In the genomic region with DNA sequence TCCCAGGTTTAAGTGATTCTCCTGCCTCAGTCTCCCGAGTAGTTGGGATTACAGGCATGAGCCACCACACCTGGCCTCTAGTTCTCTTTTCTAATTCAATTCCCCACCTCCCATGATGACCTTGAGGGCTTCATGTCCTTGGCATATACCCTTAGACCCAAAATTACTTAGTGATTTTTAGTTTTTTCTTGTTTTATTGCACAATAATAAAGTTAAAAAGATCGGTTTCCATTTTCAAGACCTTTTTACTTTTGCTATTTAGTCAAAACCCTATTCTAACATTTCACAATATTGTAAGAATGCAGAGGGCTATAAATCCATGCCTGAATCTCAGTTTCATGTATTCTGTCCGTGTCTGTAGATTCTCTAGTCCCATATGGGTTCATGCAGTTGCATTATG, we compare ENCODE assay signal across 38 cellular contexts.
"Had no signal": no experiment of that assay in that cellular context is flagged by ENCODE, and none has a peak within 500 bp of the region (broad histone marks: within the 10 kb centered on the region; RNA-seq: fewer than 3 reads in every experiment).

No MANE protein-coding gene starts in this region.

- H3K27ac ChIP-seq: adrenal gland, ascending aorta, body of pancreas, brain microvascular endothelial cell, breast epithelium, cardiac muscle cell had no signal

- H3K9me3 Mint-ChIP-seq: activated naive CD4-positive, alpha-beta T cell treated with anti-CD3 and anti-CD28 coated beads for 36 hours; activated naive CD4-positive, alpha-beta T cell treated with anti-CD3 and anti-CD28 coated beads, Interleukin-2, amount 10 ng/mL, durations not matched to agents 7 days and 5 days; activated naive CD4-positive, alpha-beta T cell treated with anti-CD3 and anti-CD28 coated beads, Interleukin-2, amount 50 U/mL, for 24 hours; activated naive CD8-positive, alpha-beta T cell treated with anti-CD3 and anti-CD28 coated beads, Interleukin-2, amount 10 ng/mL, durations not matched to agents 7 days and 5 days; activated naive CD8-positive, alpha-beta T cell treated with anti-CD3 and anti-CD28 coated beads, Interleukin-2, amount 50 U/mL, for 24 hours; activated T-cell treated with anti-CD3 and anti-CD28 coated beads, Interleukin-2, amount 50 U/mL, for 24 hours; activated T-cell treated with anti-CD3 and anti-CD28 coated beads, Interleukin-2, amount 50 U/mL, for 4 hours; activated T-cell treated with anti-CD3 and anti-CD28 coated beads, Interleukin-2, amount 50 U/mL, for 72 hours; activated T-helper 1 cell treated with anti-CD3 and anti-CD28 coated beads, Interleukin-12 subunit alpha, Interleukin-12 subunit beta, Interleukin-2, Interleukin-4 antibody, amounts not matched to agents 30 ng/mL and 10 ng/mL and 1 ng/mL, durations not matched to agents 14 hours and 24 hours and 36 hours; activated T-helper 17 cell treated with anti-CD3 and anti-CD28 coated beads, Interleukin-2, amount 50 U/mL, for 72 hours; activated T-helper 2 cell treated with anti-CD3 and anti-CD28 coated beads, Interferon-gamma antibody, Interleukin-2, Interleukin-4, amounts not matched to agents 10 μg/mL and 5 μg/mL and 100 μg/mL, durations not matched to agents 14 hours and 24 hours and 36 hours; brain; central memory CD8-positive, alpha-beta T cell had no signal

- H3K36me3 ChIP-seq: adrenal gland, ascending aorta, brain microvascular endothelial cell, breast epithelium, cardiac muscle cell had no signal

- H3K36me3 Mint-ChIP-seq: activated naive CD4-positive, alpha-beta T cell treated with anti-CD3 and anti-CD28 coated beads, Interleukin-2, amount 10 ng/mL, durations not matched to agents 7 days and 5 days; activated naive CD4-positive, alpha-beta T cell treated with anti-CD3 and anti-CD28 coated beads, Interleukin-2, amount 50 U/mL, for 24 hours; activated naive CD4-positive, alpha-beta T cell treated with anti-CD3 and anti-CD28 coated beads, Interleukin-2, amount 50 U/mL, for 72 hours; activated naive CD8-positive, alpha-beta T cell; activated naive CD8-positive, alpha-beta T cell treated with anti-CD3 and anti-CD28 coated beads for 36 hours; activated naive CD8-positive, alpha-beta T cell treated with anti-CD3 and anti-CD28 coated beads, Interleukin-2, amount 10 ng/mL, durations not matched to agents 7 days and 5 days; brain had no signal

- DNase-seq: activated effector memory CD4-positive, alpha-beta T cell treated with anti-CD3 and anti-CD28 coated beads, Interleukin-2, amount 50 U/mL, for 16 hours; activated effector memory CD4-positive, alpha-beta T cell treated with Interleukin-2 at 50 U/mL for 16 hours; activated gamma-delta T cell; activated gamma-delta T cell treated with Interleukin-2 at 50 U/mL for 16 hours; activated naive CD4-positive, alpha-beta T cell; activated naive CD4-positive, alpha-beta T cell treated with anti-CD3 and anti-CD28 coated beads for 36 hours; activated naive CD4-positive, alpha-beta T cell treated with anti-CD3 and anti-CD28 coated beads, Interleukin-2, amount 10 ng/mL, durations not matched to agents 7 days and 5 days; activated naive CD4-positive, alpha-beta T cell treated with anti-CD3 and anti-CD28 coated beads, Interleukin-2, amount 50 U/mL, for 16 hours; activated naive CD4-positive, alpha-beta T cell treated with Interleukin-2 at 50 U/mL for 16 hours; activated naive CD8-positive, alpha-beta T cell treated with anti-CD3 and anti-CD28 coated beads for 36 hours; activated naive CD8-positive, alpha-beta T cell treated with anti-CD3 and anti-CD28 coated beads, Interleukin-2, amount 10 ng/mL, durations not matched to agents 7 days and 5 days; activated naive CD8-positive, alpha-beta T cell treated with anti-CD3 and anti-CD28 coated beads, Interleukin-2, amount 50 U/mL, for 24 hours; activated T-cell treated with anti-CD3 and anti-CD28 coated beads, Interleukin-2, amount 50 U/mL, for 24 hours; activated T-cell treated with anti-CD3 and anti-CD28 coated beads, Interleukin-2, amount 50 U/mL, for 4 hours; activated T-cell treated with anti-CD3 and anti-CD28 coated beads, Interleukin-2, amount 50 U/mL, for 48 hours; activated T-cell treated with anti-CD3 and anti-CD28 coated beads, Interleukin-2, amount 50 U/mL, for 72 hours; adrenal gland; amniotic stem cell; amygdala; anterior cingulate cortex; aorta; body of pancreas; brain microvascular endothelial cell; caudate nucleus; central memory CD4-positive, alpha-beta T cell; cerebellar nuclear complex had no signal

- H3K4me1 Mint-ChIP-seq: activated naive CD4-positive, alpha-beta T cell treated with anti-CD3 and anti-CD28 coated beads, Interleukin-2, amount 10 ng/mL, durations not matched to agents 7 days and 5 days; activated naive CD4-positive, alpha-beta T cell treated with anti-CD3 and anti-CD28 coated beads, Interleukin-2, amount 50 U/mL, for 24 hours; activated naive CD8-positive, alpha-beta T cell treated with anti-CD3 and anti-CD28 coated beads for 36 hours; activated naive CD8-positive, alpha-beta T cell treated with anti-CD3 and anti-CD28 coated beads, Interleukin-2, amount 10 ng/mL, durations not matched to agents 7 days and 5 days; activated naive CD8-positive, alpha-beta T cell treated with anti-CD3 and anti-CD28 coated beads, Interleukin-2, amount 50 U/mL, for 24 hours; activated T-helper 17 cell treated with anti-CD3 and anti-CD28 coated beads, Interleukin-2, amount 50 U/mL, for 72 hours; central memory CD8-positive, alpha-beta T cell had no signal

- H3K27ac Mint-ChIP-seq: activated naive CD4-positive, alpha-beta T cell treated with anti-CD3 and anti-CD28 coated beads for 36 hours; activated naive CD4-positive, alpha-beta T cell treated with anti-CD3 and anti-CD28 coated beads, Interleukin-2, amount 10 ng/mL, durations not matched to agents 7 days and 5 days; activated naive CD4-positive, alpha-beta T cell treated with anti-CD3 and anti-CD28 coated beads, Interleukin-2, amount 50 U/mL, for 24 hours; activated naive CD4-positive, alpha-beta T cell treated with anti-CD3 and anti-CD28 coated beads, Interleukin-2, amount 50 U/mL, for 72 hours; activated naive CD8-positive, alpha-beta T cell; activated naive CD8-positive, alpha-beta T cell treated with anti-CD3 and anti-CD28 coated beads for 36 hours; activated naive CD8-positive, alpha-beta T cell treated with anti-CD3 and anti-CD28 coated beads, Interleukin-2, amount 10 ng/mL, durations not matched to agents 7 days and 5 days; activated naive CD8-positive, alpha-beta T cell treated with anti-CD3 and anti-CD28 coated beads, Interleukin-2, amount 50 U/mL, for 24 hours; activated T-cell treated with anti-CD3 and anti-CD28 coated beads, Interleukin-2, amount 50 U/mL, for 24 hours; activated T-cell treated with anti-CD3 and anti-CD28 coated beads, Interleukin-2, amount 50 U/mL, for 72 hours; activated T-helper 1 cell treated with anti-CD3 and anti-CD28 coated beads, Interleukin-12 subunit alpha, Interleukin-12 subunit beta, Interleukin-2, Interleukin-4 antibody, amounts not matched to agents 30 ng/mL and 10 ng/mL and 1 ng/mL, durations not matched to agents 14 hours and 24 hours and 36 hours; activated T-helper 17 cell treated with anti-CD3 and anti-CD28 coated beads, Interleukin-2, amount 50 U/mL, for 72 hours; activated T-helper 2 cell treated with anti-CD3 and anti-CD28 coated beads, Interferon-gamma antibody, Interleukin-2, Interleukin-4, amounts not matched to agents 10 μg/mL and 5 μg/mL and 100 μg/mL, durations not matched to agents 14 hours and 24 hours and 36 hours; brain had no signal

- H3K27me3 Mint-ChIP-seq: activated naive CD4-positive, alpha-beta T cell treated with anti-CD3 and anti-CD28 coated beads, Interleukin-2, amount 50 U/mL, for 24 hours; activated naive CD8-positive, alpha-beta T cell; activated naive CD8-positive, alpha-beta T cell treated with anti-CD3 and anti-CD28 coated beads for 36 hours; activated naive CD8-positive, alpha-beta T cell treated with anti-CD3 and anti-CD28 coated beads, Interleukin-2, amount 50 U/mL, for 24 hours; activated T-cell treated with anti-CD3 and anti-CD28 coated beads, Interleukin-2, amount 50 U/mL, for 24 hours; activated T-helper 17 cell treated with anti-CD3 and anti-CD28 coated beads, Interleukin-2, amount 50 U/mL, for 72 hours; brain; central memory CD8-positive, alpha-beta T cell had no signal

- ATAC-seq: activated naive CD4-positive, alpha-beta T cell treated with anti-CD3 and anti-CD28 coated beads, Interleukin-2, amount 50 U/mL, for 72 hours; activated naive CD8-positive, alpha-beta T cell treated with anti-CD3 and anti-CD28 coated beads, Interleukin-2, amount 50 U/mL, for 24 hours; activated T-cell treated with anti-CD3 and anti-CD28 coated beads, Interleukin-2, amount 50 U/mL, for 4 hours; activated T-cell treated with anti-CD3 and anti-CD28 coated beads, Interleukin-2, amount 50 U/mL, for 72 hours; activated T-helper 17 cell treated with anti-CD3 and anti-CD28 coated beads, Interleukin-2, amount 50 U/mL, for 72 hours; body of pancreas had no signal

- FAIRE-seq: astrocyte had no signal

- H3K4me1 ChIP-seq: adrenal gland, ascending aorta, body of pancreas, breast epithelium had no signal

- H3K27me3 ChIP-seq: adrenal gland, ascending aorta, body of pancreas, brain microvascular endothelial cell, breast epithelium, cardiac muscle cell had no signal

- H3K4me3 ChIP-seq: adrenal gland, ascending aorta, body of pancreas, breast epithelium, cardiac muscle cell had no signal

- H3K4me3 Mint-ChIP-seq: activated naive CD4-positive, alpha-beta T cell treated with anti-CD3 and anti-CD28 coated beads for 36 hours; activated naive CD4-positive, alpha-beta T cell treated with anti-CD3 and anti-CD28 coated beads, Interleukin-2, amount 10 ng/mL, durations not matched to agents 7 days and 5 days; activated naive CD4-positive, alpha-beta T cell treated with anti-CD3 and anti-CD28 coated beads, Interleukin-2, amount 50 U/mL, for 24 hours; activated naive CD8-positive, alpha-beta T cell; activated naive CD8-positive, alpha-beta T cell treated with anti-CD3 and anti-CD28 coated beads for 36 hours; activated naive CD8-positive, alpha-beta T cell treated with anti-CD3 and anti-CD28 coated beads, Interleukin-2, amount 10 ng/mL, durations not matched to agents 7 days and 5 days; activated naive CD8-positive, alpha-beta T cell treated with anti-CD3 and anti-CD28 coated beads, Interleukin-2, amount 50 U/mL, for 24 hours; activated T-cell treated with anti-CD3 and anti-CD28 coated beads, Interleukin-2, amount 50 U/mL, for 24 hours; activated T-cell treated with anti-CD3 and anti-CD28 coated beads, Interleukin-2, amount 50 U/mL, for 4 hours; activated T-cell treated with anti-CD3 and anti-CD28 coated beads, Interleukin-2, amount 50 U/mL, for 72 hours; activated T-helper 1 cell treated with anti-CD3 and anti-CD28 coated beads, Interleukin-12 subunit alpha, Interleukin-12 subunit beta, Interleukin-2, Interleukin-4 antibody, amounts not matched to agents 30 ng/mL and 10 ng/mL and 1 ng/mL, durations not matched to agents 14 hours and 24 hours and 36 hours; activated T-helper 17 cell treated with anti-CD3 and anti-CD28 coated beads, Interleukin-2, amount 50 U/mL, for 72 hours; brain; central memory CD8-positive, alpha-beta T cell had no signal

- H3K9me3 ChIP-seq: adrenal gland, ascending aorta, body of pancreas, breast epithelium had no signal
